In genomic region chr12:100158535-100158934, GRCh38 we compare ENCODE assay signal across 19 cellular contexts. TPM values are rescaled to one million over a fixed set of nuclear protein-coding genes. Genes with fewer than 3 reads are reported as not detected.
DNase-seq lines count a peak whose midpoint lies in the region; ATAC-seq and TF ChIP-seq lines count a peak whose summit lies in the region.
"Had no signal": no experiment of that assay in that cellular context is flagged by ENCODE, and none has a peak within 500 bp of the region (broad histone marks: within the 10 kb centered on the region; RNA-seq: fewer than 3 reads in every experiment).

No MANE protein-coding gene starts in this region.

- H3K4me1 ChIP-seq in BLaER1 treated with 17β-estradiol and CSF1 and Interleukin-3, amounts not matched to agents 10 nM and 100 nM: peaks cover 1 to 22% (median 19%) of the 10 kb centered on the region in 10 experiments; a peak in 18 of 20 replicates

- no peaks in the 10 kb centered on the region for H3K9me3 Mint-ChIP-seq in endothelial cell (ENCODE audit: unreplicated experiment)
- no peaks in the 10 kb centered on the region for H3K9me3 Mint-ChIP-seq in activated T-helper 2 cell treated with anti-CD3 and anti-CD28 coated beads, Interferon-gamma antibody, Interleukin-2, Interleukin-4, amounts not matched to agents 10 μg/mL and 5 μg/mL and 100 μg/mL, durations not matched to agents 14 hours and 24 hours and 36 hours
- H3K9me3 Mint-ChIP-seq: CD14-positive monocyte; CD4-positive, alpha-beta T cell; CD8-positive, alpha-beta memory T cell; HFFc6 had no signal

- peak; percentile 72 for ATAC-seq in GM21717 (IDR thresholded peaks at IDR 0.05; ENCODE audit: unreplicated experiment)
- no peak for ATAC-seq in T-helper 17 cell
- no peak for ATAC-seq in HG02642 (IDR thresholded peaks at IDR 0.05; ENCODE audit: poor library complexity, unreplicated experiment)
- ATAC-seq: GM12878 had no signal

- H3K4me1 Mint-ChIP-seq in T-helper 17 cell (peaks cover 6% of the 10 kb centered on the region), endothelial cell (ENCODE audit: unreplicated experiment) (no peaks in the 10 kb centered on the region)
- H3K4me1 Mint-ChIP-seq in activated T-helper 2 cell treated with anti-CD3 and anti-CD28 coated beads, Interferon-gamma antibody, Interleukin-2, Interleukin-4, amounts not matched to agents 10 μg/mL and 5 μg/mL and 100 μg/mL, durations not matched to agents 14 hours and 24 hours and 36 hours (ENCODE audit: low read depth): peaks cover 7% of the 10 kb centered on the region

- DNase-seq in T-helper 17 cell: no peak
- DNase-seq in endothelial cell (ENCODE audit: low spot score): no peak
- DNase-seq in T-helper 1 cell: no peak
- DNase-seq in occipital lobe (lab: John Stamatoyannopoulos, UW): no peak
- no peak for DNase-seq in activated T-helper 2 cell treated with anti-CD3 and anti-CD28 coated beads, Interferon-gamma antibody, Interleukin-2, Interleukin-4, amounts not matched to agents 10 μg/mL and 5 μg/mL and 100 μg/mL, durations not matched to agents 14 hours and 24 hours and 36 hours (ENCODE audit: low spot score)
- DNase-seq: CD4-positive, alpha-beta T cell; CD8-positive, alpha-beta memory T cell; DMS 273 treated with DMSO at 0.1 percent for 48 hours; DMS79; EL; GDM1; GM23248; HFFc6 had no signal

- H3K27ac Mint-ChIP-seq in T-helper 17 cell: peak overlapping the region; percentile 85
- peak overlapping the region; percentile 52 for H3K27ac Mint-ChIP-seq in endothelial cell (ENCODE audit: unreplicated experiment)
- H3K27ac Mint-ChIP-seq in activated T-helper 2 cell treated with anti-CD3 and anti-CD28 coated beads, Interferon-gamma antibody, Interleukin-2, Interleukin-4, amounts not matched to agents 10 μg/mL and 5 μg/mL and 100 μg/mL, durations not matched to agents 14 hours and 24 hours and 36 hours: no peak overlapping the region
- H3K27ac Mint-ChIP-seq: CD4-positive, alpha-beta T cell; HFFc6 had no signal

- no peak overlapping the region for H3K4me3 ChIP-seq in BLaER1 treated with 17β-estradiol and CSF1 and Interleukin-3, amounts not matched to agents 10 nM and 100 nM
- H3K4me3 ChIP-seq: GM12878, GM23248, HAP-1 had no signal

- intact Hi-C loops in activated T-helper 2 cell treated with anti-CD3 and anti-CD28 coated beads, Interferon-gamma antibody, Interleukin-2, Interleukin-4, amounts not matched to agents 10 μg/mL and 5 μg/mL and 100 μg/mL, durations not matched to agents 14 hours and 24 hours and 36 hours (cut with micrococcal nuclease): no loop called here

- H3K27me3 Mint-ChIP-seq in T-helper 17 cell: no peaks in the 10 kb centered on the region
- H3K27me3 Mint-ChIP-seq in endothelial cell (ENCODE audit: unreplicated experiment): peaks cover 10% of the 10 kb centered on the region
- H3K27me3 Mint-ChIP-seq in activated T-helper 2 cell treated with anti-CD3 and anti-CD28 coated beads, Interferon-gamma antibody, Interleukin-2, Interleukin-4, amounts not matched to agents 10 μg/mL and 5 μg/mL and 100 μg/mL, durations not matched to agents 14 hours and 24 hours and 36 hours (ENCODE audit: low read depth): no peaks in the 10 kb centered on the region
- H3K27me3 Mint-ChIP-seq: CD4-positive, alpha-beta T cell; CD8-positive, alpha-beta memory T cell had no signal

- H3K36me3 ChIP-seq in BLaER1 treated with 17β-estradiol and CSF1 and Interleukin-3, amounts not matched to agents 10 nM and 100 nM: peaks cover 0 to 12% (median 0%) of the 10 kb centered on the region in 11 experiments; a peak in 2 of 22 replicates
- H3K36me3 ChIP-seq: HAP-1 had no signal

- peak overlapping the region in 9 of 11 experiments; percentile 18 to 82 (median 56); a peak in 16 of 22 replicates for H3K4me2 ChIP-seq in BLaER1 treated with 17β-estradiol and CSF1 and Interleukin-3, amounts not matched to agents 10 nM and 100 nM

- no peak overlapping the region; a peak in 1 of 22 replicates for H3K9ac ChIP-seq in BLaER1 treated with 17β-estradiol and CSF1 and Interleukin-3, amounts not matched to agents 10 nM and 100 nM
- H3K9ac ChIP-seq: GM23248 had no signal

- H3K36me3 Mint-ChIP-seq in T-helper 17 cell (ENCODE audit: low read depth): no peaks in the 10 kb centered on the region
- H3K36me3 Mint-ChIP-seq in endothelial cell (ENCODE audit: low read depth, unreplicated experiment): no peaks in the 10 kb centered on the region
- peaks cover 9% of the 10 kb centered on the region for H3K36me3 Mint-ChIP-seq in activated T-helper 2 cell treated with anti-CD3 and anti-CD28 coated beads, Interferon-gamma antibody, Interleukin-2, Interleukin-4, amounts not matched to agents 10 μg/mL and 5 μg/mL and 100 μg/mL, durations not matched to agents 14 hours and 24 hours and 36 hours (ENCODE audit: low read depth)
- H3K36me3 Mint-ChIP-seq: CD14-positive monocyte had no signal

- H3K27me3 ChIP-seq in BLaER1 treated with 17β-estradiol and CSF1 and Interleukin-3, amounts not matched to agents 10 nM and 100 nM: no peaks in the 10 kb centered on the region

- H3K4me3 Mint-ChIP-seq in T-helper 17 cell (no peak overlapping the region), endothelial cell (ENCODE audit: unreplicated experiment) (no peak overlapping the region)
- no peak overlapping the region for H3K4me3 Mint-ChIP-seq in activated T-helper 2 cell treated with anti-CD3 and anti-CD28 coated beads, Interferon-gamma antibody, Interleukin-2, Interleukin-4, amounts not matched to agents 10 μg/mL and 5 μg/mL and 100 μg/mL, durations not matched to agents 14 hours and 24 hours and 36 hours (ENCODE audit: low read depth)
- H3K4me3 Mint-ChIP-seq: CD14-positive monocyte; CD4-positive, alpha-beta T cell; CD8-positive, alpha-beta memory T cell; HFFc6 had no signal

- TF ChIP-seq CTCF in endothelial cell (IDR thresholded peaks at IDR 0.05; ENCODE audit: unreplicated experiment): no peak

- H4K20me1 ChIP-seq in BLaER1 treated with 17β-estradiol and CSF1 and Interleukin-3, amounts not matched to agents 10 nM and 100 nM: no peaks in the 10 kb centered on the region

- peak overlapping the region in 2 of 11 experiments; percentile 8 to 13; a peak in 2 of 22 replicates for H3K27ac ChIP-seq in BLaER1 treated with 17β-estradiol and CSF1 and Interleukin-3, amounts not matched to agents 10 nM and 100 nM
- H3K27ac ChIP-seq: GM23248 had no signal

- H3K9me3 ChIP-seq in BLaER1 treated with 17β-estradiol and CSF1 and Interleukin-3, amounts not matched to agents 10 nM and 100 nM (replicated peaks in 1 of 11): peaks cover 0 to 9% (median 0%) of the 10 kb centered on the region in 11 experiments; a peak in 6 of 22 replicates
- no peaks in the 10 kb centered on the region for H3K9me3 ChIP-seq in T-helper 17 cell (ENCODE audit: control insufficient read depth, low read length, poor library complexity, severe bottlenecking)
- H3K9me3 ChIP-seq: HAP-1 had no signal

RNA-seq across cellular contexts. Expression of gene BLTP3B, which starts 15.9 kb away (rescaled TPM):
- total RNA-seq in T-helper 17 cell: 10 to 100 TPM; 22.6 to 30.9 TPM
- total RNA-seq in endothelial cell (ENCODE audit: unreplicated experiment): 14.3 TPM
- total RNA-seq in occipital lobe: 99.2 TPM
- total RNA-seq in activated T-helper 2 cell treated with anti-CD3 and anti-CD28 coated beads, Interferon-gamma antibody, Interleukin-2, Interleukin-4, amounts not matched to agents 10 μg/mL and 5 μg/mL and 100 μg/mL, durations not matched to agents 14 hours and 24 hours and 36 hours: 69.0 and 73.2 TPM in 2 replicates

RNA-seq across cellular contexts. Expression of gene ACTR6, which starts 42.1 kb away (rescaled TPM):
- total RNA-seq in T-helper 17 cell (10 to 100 TPM; 23.4 to 24.9 TPM), endothelial cell (ENCODE audit: unreplicated experiment) (20.4 TPM), occipital lobe (50.5 TPM)
- total RNA-seq in activated T-helper 2 cell treated with anti-CD3 and anti-CD28 coated beads, Interferon-gamma antibody, Interleukin-2, Interleukin-4, amounts not matched to agents 10 μg/mL and 5 μg/mL and 100 μg/mL, durations not matched to agents 14 hours and 24 hours and 36 hours: 40.4 and 42.1 TPM in 2 replicates
